Comparison of ENCODE assay signal across 8 cellular contexts in genomic region chr16:1771864-1772361, GRCh38. TPM values are rescaled to one million over a fixed set of nuclear protein-coding genes. Genes with fewer than 3 reads are reported as not detected.
DNase-seq lines count a peak whose midpoint lies in the region; ATAC-seq and TF ChIP-seq lines count a peak whose summit lies in the region.

No MANE protein-coding gene starts in this region.

- no peaks in the 10 kb centered on the region for H3K9me3 ChIP-seq in naive thymus-derived CD4-positive, alpha-beta T cell (ENCODE audit: control insufficient read depth in 2 of 3, low read length in 3 of 3)

- H3K27ac Mint-ChIP-seq in naive thymus-derived CD4-positive, alpha-beta T cell, result peak overlapping the region; percentile 86 to 98 (median 95)

- H3K4me1 Mint-ChIP-seq in naive thymus-derived CD4-positive, alpha-beta T cell, result peaks cover 8 to 23% (median 13%) of the 10 kb centered on the region in 7 donors

- ATAC-seq in naive thymus-derived CD4-positive, alpha-beta T cell, result no peak
- no peak for ATAC-seq in GM19035 (IDR thresholded peaks at IDR 0.05; ENCODE audit: unreplicated experiment)

- H3K36me3 ChIP-seq in BJ (ENCODE audit: control insufficient read depth, insufficient read depth, low read length), result peaks cover 31% of the 10 kb centered on the region
- H3K36me3 ChIP-seq in naive thymus-derived CD4-positive, alpha-beta T cell (ENCODE audit: control insufficient read depth in 2 of 3, insufficient read depth in 3 of 3, low read length in 3 of 3), result peaks cover 0 to 46% (median 0%) of the 10 kb centered on the region in 3 experiments

- no peak for DNase-seq in BJ (ENCODE audit: low read depth)
- DNase-seq in KBM-7, result peak; percentile 41
- DNase-seq in caudate nucleus (lab: John Stamatoyannopoulos, UW), result no peak
- DNase-seq in naive thymus-derived CD4-positive, alpha-beta T cell, result peak in 2 of 9 donors; percentile 28 to 38
- no peak for DNase-seq in NCI-H1092 (lab: John Stamatoyannopoulos, UW)
- no peak for DNase-seq in stimulated activated CD4-positive, alpha-beta T cell treated with anti-CD3 and anti-CD28 coated beads, Interleukin-2, amount 100 ng/mL, for 48 hours
- no peak for DNase-seq in stimulated activated CD4-positive, alpha-beta T cell treated with anti-CD3 and anti-CD28 coated beads, Interleukin-2, amount 100 ng/mL, for 24 hours

- peaks cover 0 to 9% (median 0%) of the 10 kb centered on the region in 5 donors for H3K36me3 Mint-ChIP-seq in naive thymus-derived CD4-positive, alpha-beta T cell

- POLR2A ChIA-PET in BJ (lab: Charles Lee), result no interaction called here
- POLR2A ChIA-PET in naive thymus-derived CD4-positive, alpha-beta T cell (lab: Charles Lee), result interaction anchor here (1.2 to 7.9 kb wide), 6 partner anchors 9 to 66 kb away, joined by 3 to 93 read pairs (median 8); partner anchors contain the start of genes FAHD1, HAGH, MAPK8IP3 and NUBP2

- CTCF ChIA-PET in BJ (lab: Yijun Ruan, JAX), result interaction anchor here (1.8 kb wide), 1 partner anchor 11 kb away, joined by 5 read pairs; the partner anchor contains the start of genes NUBP2 and SPSB3
- CTCF ChIA-PET in naive thymus-derived CD4-positive, alpha-beta T cell (lab: Charles Lee), result interaction anchor here (3.3 kb wide), 1 partner anchor 11 kb away, joined by 13 read pairs; the partner anchor contains the start of genes NUBP2 and SPSB3

- no peaks in the 10 kb centered on the region for H3K27me3 ChIP-seq in BJ (ENCODE audit: control insufficient read depth, insufficient read depth, low read length)
- no peaks in the 10 kb centered on the region for H3K27me3 ChIP-seq in naive thymus-derived CD4-positive, alpha-beta T cell (ENCODE audit: control insufficient read depth in 2 of 2, insufficient read depth in 2 of 2, low read length in 2 of 2)

- H3K4me1 ChIP-seq in naive thymus-derived CD4-positive, alpha-beta T cell (ENCODE audit: control insufficient read depth in 2 of 2, insufficient read depth in 2 of 2, low read length in 2 of 2), result peaks cover 13 to 26% of the 10 kb centered on the region in 2 donors

- peaks cover 0 to 3% (median 0%) of the 10 kb centered on the region in 11 donors for H3K9me3 Mint-ChIP-seq in naive thymus-derived CD4-positive, alpha-beta T cell

- no peak for TF ChIP-seq CTCF in BJ (IDR thresholded peaks at IDR 0.05; ENCODE audit: insufficient read depth, low read depth, low read length)

- in situ Hi-C loops in KBM-7 (cut with MboI; ENCODE audit: low pct_unique_long_range_greater_than_20kb, low sequenced_read_pairs), result no loop called here

- intact Hi-C loops in naive thymus-derived CD4-positive, alpha-beta T cell (cut with micrococcal nuclease), result loop anchor here (2.0 to 10.0 kb wide), 7 partner anchors 65 to 495 kb away; partner anchors contain the start of genes CRAMP1 (in 2 of the 2), IFT140 (in 2 of the 2), MAPK8IP3 (in 2 of the 2) and CLCN7 (in 1 of the 2)

- peak overlapping the region; percentile 73 for H3K27ac ChIP-seq in caudate nucleus (ENCODE audit: low read depth, low read length)
- H3K27ac ChIP-seq in naive thymus-derived CD4-positive, alpha-beta T cell (ENCODE audit: low read depth, low read length), result peak overlapping the region; percentile 85

- H3K4me3 ChIP-seq in BJ (ENCODE audit: low read depth, low read length), result peak overlapping the region; percentile 92
- peak overlapping the region; percentile 70 for H3K4me3 ChIP-seq in naive thymus-derived CD4-positive, alpha-beta T cell (ENCODE audit: low read length)

- peak overlapping the region; percentile 91 to 99 (median 98) for H3K4me3 Mint-ChIP-seq in naive thymus-derived CD4-positive, alpha-beta T cell

- H3K27me3 Mint-ChIP-seq in naive thymus-derived CD4-positive, alpha-beta T cell, result peaks cover 0 to 2% (median 0%) of the 10 kb centered on the region in 5 donors

RNA-seq across cellular contexts. Expression of gene NME3, which starts 0.6 kb away (rescaled TPM):
- polyA plus RNA-seq in BJ (2011; rRNA removed), result 20.3 and 34.3 TPM in 2 replicates
- polyA minus RNA-seq in BJ (2011; rRNA and poly(A)+ RNA removed), result 1.6 and 2.8 TPM in 2 replicates
- 10 to 100 TPM; 49.4 to 81.5 (median 58.2) TPM for total RNA-seq in naive thymus-derived CD4-positive, alpha-beta T cell
- 10 to 100 TPM; 70.6 to 71.9 TPM for polyA plus RNA-seq in naive thymus-derived CD4-positive, alpha-beta T cell

RNA-seq across cellular contexts. Expression of gene EME2, which starts 0.7 kb away (rescaled TPM):
- 2.9 and 4.0 TPM in 2 replicates for polyA plus RNA-seq in BJ (2011; rRNA removed)
- polyA minus RNA-seq in BJ (2011; rRNA and poly(A)+ RNA removed), result 2.1 and 2.8 TPM in 2 replicates
- total RNA-seq in naive thymus-derived CD4-positive, alpha-beta T cell, result 10 to 100 TPM; 32.2 to 47.5 (median 36.8) TPM
- 1 to 10 TPM in 1 of 2 donors, under 1 TPM in 1; 0.59 to 3.8 TPM for polyA plus RNA-seq in naive thymus-derived CD4-positive, alpha-beta T cell

RNA-seq across cellular contexts. Expression of gene MRPS34, which starts 1.0 kb away (rescaled TPM):
- polyA plus RNA-seq in BJ (2011; rRNA removed), result 64.2 and 69.6 TPM in 2 replicates
- 9.1 and 20.5 TPM in 2 replicates for polyA minus RNA-seq in BJ (2011; rRNA and poly(A)+ RNA removed)
- 100 to 1,000 TPM in 1 of 5 experiments, 10 to 100 TPM in 4; 41.6 to 115 (median 49.5) TPM for total RNA-seq in naive thymus-derived CD4-positive, alpha-beta T cell
- polyA plus RNA-seq in naive thymus-derived CD4-positive, alpha-beta T cell, result 100 to 1,000 TPM; 124 to 162 TPM

RNA-seq across cellular contexts. Expression of gene SPSB3, which starts 10.5 kb away (rescaled TPM):
- polyA plus RNA-seq in BJ (2011; rRNA removed), result 15.0 and 36.5 TPM in 2 replicates
- polyA minus RNA-seq in BJ (2011; rRNA and poly(A)+ RNA removed), result 7.8 and 9.9 TPM in 2 replicates
- 100 to 1,000 TPM in 2 of 5 experiments, 10 to 100 TPM in 3; 38.2 to 127 (median 72.3) TPM for total RNA-seq in naive thymus-derived CD4-positive, alpha-beta T cell
- polyA plus RNA-seq in naive thymus-derived CD4-positive, alpha-beta T cell, result 10 to 100 TPM; 38.7 to 58.9 TPM

RNA-seq across cellular contexts. Expression of gene NUBP2, which starts 10.8 kb away (rescaled TPM):
- 27.9 and 38.0 TPM in 2 replicates for polyA plus RNA-seq in BJ (2011; rRNA removed)
- 7.3 TPM in 2 replicates for polyA minus RNA-seq in BJ (2011; rRNA and poly(A)+ RNA removed)
- 10 to 100 TPM; 39.3 to 60.2 (median 48.6) TPM for total RNA-seq in naive thymus-derived CD4-positive, alpha-beta T cell
- 10 to 100 TPM; 96.7 to 98.9 TPM for polyA plus RNA-seq in naive thymus-derived CD4-positive, alpha-beta T cell
